In genomic region chr19:11963566-11964355, GRCh38 we compare ENCODE assay signal across 8 cellular contexts. TPM values are rescaled to one million over a fixed set of nuclear protein-coding genes. Genes with fewer than 3 reads are reported as not detected.
DNase-seq lines count a peak whose midpoint lies in the region; ATAC-seq, FAIRE-seq and TF ChIP-seq lines count a peak whose summit lies in the region.

No MANE protein-coding gene starts in this region.

- TF ChIP-seq CTCF in kidney (IDR thresholded peaks at IDR 0.05; ENCODE audit: borderline replicate concordance, extremely low read depth, insufficient read depth), result peak; percentile 87

- peak overlapping the region; percentile 96 to 99 for H3K27ac ChIP-seq in kidney (ENCODE audit: low read depth in 2 of 2, low read length in 2 of 2)

- no peak for TF ChIP-seq POLR2A in GM12891 (IDR thresholded peaks at IDR 0.05; ENCODE audit: low read depth, low read length)

- peak overlapping the region in 1 of 2 donors; percentile 79 for H3K9ac ChIP-seq in kidney (ENCODE audit: low read length in 2 of 2)

- ATAC-seq in GM18858 (IDR thresholded peaks at IDR 0.05; ENCODE audit: unreplicated experiment) (no peak), GM19463 (IDR thresholded peaks at IDR 0.05; ENCODE audit: unreplicated experiment) (no peak)

- peak overlapping the region in 1 of 2 donors; percentile 86 for H3K4me3 ChIP-seq in kidney (ENCODE audit: low read length in 2 of 2)

- H3K9me3 ChIP-seq in kidney (ENCODE audit: control insufficient read depth in 1 of 2, low read length in 2 of 2), result no peaks in the 10 kb centered on the region

- H3K4me1 ChIP-seq in kidney (ENCODE audit: control insufficient read depth in 1 of 2, insufficient read depth in 1 of 2, low read depth in 1 of 2, low read length in 2 of 2), result peaks cover 9 to 10% of the 10 kb centered on the region in 2 donors

- intact Hi-C loops in kidney (cut with DNase I), result no loop called here

- DNase-seq in GM12891 (ENCODE audit: insufficient read length, low spot score) (peak; percentile 53), NCI-H2029 (lab: John Stamatoyannopoulos, UW) (peak; percentile 65), kidney (peak; percentile 89)
- peak; percentile 44 to 67 (median 54) for DNase-seq in activated CD4-positive, CD25-positive, alpha-beta regulatory T cell (lab: John Stamatoyannopoulos, UW)
- peak; percentile 62 for DNase-seq in central memory CD4-positive, alpha-beta T cell
- peak; percentile 51 to 54 for DNase-seq in stimulated activated CD4-positive, alpha-beta T cell treated with anti-CD3 and anti-CD28 coated beads, Interleukin-15, amount 100 ng/mL, for 1 hour (ENCODE audit: low read depth in 1 of 2, low spot score in 1 of 2)

- no peaks in the 10 kb centered on the region for H3K36me3 ChIP-seq in kidney (ENCODE audit: control insufficient read depth in 1 of 2, insufficient read depth in 2 of 2, low read length in 2 of 2)

- FAIRE-seq in GM12891 (lab: Jason Lieb, UNC), result peak; percentile 9
- no peak for FAIRE-seq in kidney (lab: Jason Lieb, UNC)

TF ChIP-seq in GM12891, 5 proteins besides CTCF, POLR2A, EP300 and RAD21:
- TF ChIP-seq PAX5 (IDR thresholded peaks at IDR 0.05; ENCODE audit: insufficient read depth, low read length, severe bottlenecking) (no peak), POLR2AphosphoS5 (IDR thresholded peaks at IDR 0.05; ENCODE audit: low read depth, low read length) (no peak)
TF ChIP-seq in GM12891: peak in this region for 0.

RNA-seq across cellular contexts. Expression of gene ZNF763, which starts 1.1 kb away (rescaled TPM):
- 0.86 TPM for polyA plus RNA-seq in GM12891 (2012; ENCODE audit: low read depth, missing spikeins)
- total RNA-seq in kidney, result 9.8 TPM
- polyA plus RNA-seq in kidney (ENCODE audit: insufficient read depth, low read depth, low replicate concordance), result 4.6 TPM

RNA-seq across cellular contexts. Expression of gene ZNF700, which starts 38.9 kb away (rescaled TPM):
- 6.2 TPM for polyA plus RNA-seq in GM12891 (2012; ENCODE audit: low read depth, missing spikeins)
- 20.9 TPM for total RNA-seq in kidney
- 7.2 TPM for polyA plus RNA-seq in kidney (ENCODE audit: insufficient read depth, low read depth, low replicate concordance)
